ENCODE assay signal across 1 cellular context in the genomic region with DNA sequence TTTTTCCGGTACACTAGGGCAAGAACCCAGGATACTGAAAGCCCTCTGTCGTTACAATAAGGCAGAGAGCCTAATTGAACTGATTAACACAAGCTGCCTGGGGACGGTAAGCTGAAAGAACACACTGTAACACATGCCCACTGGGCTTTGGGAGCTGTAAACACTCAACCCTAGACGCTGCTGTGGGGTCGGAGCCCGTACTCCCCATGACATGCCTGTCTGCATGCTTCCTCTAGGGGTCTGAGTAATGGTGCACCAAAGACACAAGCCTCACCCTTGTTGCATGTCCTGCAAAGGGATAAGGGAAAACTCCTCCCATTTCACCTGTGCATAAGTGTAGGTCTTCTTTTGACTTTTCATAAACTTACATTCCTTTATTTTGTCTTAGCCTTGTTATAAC.
TF ChIP-seq lines count a peak whose summit lies in the region.

No MANE protein-coding gene starts in this region.

TF ChIP-seq in H1, 55 proteins besides CTCF, POLR2A, EP300 and RAD21 (continued from another document):
- TF ChIP-seq BRCA1 (IDR thresholded peaks at IDR 0.05; ENCODE audit: low read depth, low read length) (no peak), SIX5 (IDR thresholded peaks at IDR 0.05; ENCODE audit: low read depth, low read length) (no peak), GABPA (IDR thresholded peaks at IDR 0.05; ENCODE audit: borderline replicate concordance, insufficient read depth, low read length) (no peak), CBX5 (IDR thresholded peaks at IDR 0.05; ENCODE audit: low read depth, low read length) (no peak), MAX (IDR thresholded peaks at IDR 0.05) (no peak), NANOG (IDR thresholded peaks at IDR 0.05; ENCODE audit: insufficient read depth, low read depth, low read length, poor library complexity, severe bottlenecking) (no peak), CHD1 (IDR thresholded peaks at IDR 0.05; ENCODE audit: low read depth, low read length) (no peak), CHD2 (IDR thresholded peaks at IDR 0.05; ENCODE audit: low read length) (no peak), BCL11A (IDR thresholded peaks at IDR 0.05; ENCODE audit: low read depth in 2 of 2, low read length in 2 of 2) (no peak), SAP30 (IDR thresholded peaks at IDR 0.05; ENCODE audit: insufficient read depth, insufficient replicate concordance, low read length) (no peak), ATF2 (IDR thresholded peaks at IDR 0.05; ENCODE audit: low read length) (no peak), RNF2 (IDR thresholded peaks at IDR 0.05; ENCODE audit: borderline replicate concordance, low read depth, low read length, missing control alignments, poor library complexity, severe bottlenecking) (no peak), TEAD4 (IDR thresholded peaks at IDR 0.05; ENCODE audit: low read depth, low read length) (no peak), TBP (IDR thresholded peaks at IDR 0.05; ENCODE audit: low read depth, low read length) (no peak)
